Comparison of ENCODE assay signal across 23 cellular contexts in genomic region chr13:98649861-98650260, GRCh38.
"Had no signal": no experiment of that assay in that cellular context is flagged by ENCODE, and none has a peak within 500 bp of the region (broad histone marks: within the 10 kb centered on the region; RNA-seq: fewer than 3 reads in every experiment).

No MANE protein-coding gene starts in this region.

- H3K27ac Mint-ChIP-seq: activated B cell treated with CpG ODN at 0.5 μM for 24 hours; activated CD4-positive, alpha-beta T cell treated with anti-CD3 and anti-CD28 coated beads for 36 hours; activated naive CD8-positive, alpha-beta T cell treated with anti-CD3 and anti-CD28 coated beads for 36 hours; activated T-helper 2 cell treated with anti-CD3 and anti-CD28 coated beads, Interferon-gamma antibody, Interleukin-2, Interleukin-4, amounts not matched to agents 10 μg/mL and 5 μg/mL and 100 μg/mL, durations not matched to agents 14 hours and 24 hours and 36 hours; endodermal cell; immature natural killer cell; natural killer cell; stimulated activated naive CD8-positive, alpha-beta T cell treated with anti-CD3 and anti-CD28 coated beads, Interleukin-15, Interleukin-2, amounts not matched to agents 100 ng/mL and 50 ng/mL, for 24 hours had no signal

- H3K36me3 ChIP-seq: lower lobe of right lung, ovary, prostate gland, tibial nerve, uterus had no signal

- H3K36me3 Mint-ChIP-seq: activated naive CD8-positive, alpha-beta T cell treated with anti-CD3 and anti-CD28 coated beads for 36 hours; immature natural killer cell; natural killer cell had no signal

- H3K4me3 ChIP-seq: lower lobe of right lung, ovary, prostate gland, tibial nerve, uterus had no signal

- H3K27me3 Mint-ChIP-seq: activated naive CD8-positive, alpha-beta T cell treated with anti-CD3 and anti-CD28 coated beads for 36 hours had no signal

- DNase-seq: activated B cell treated with CpG ODN at 0.5 μM for 24 hours; activated CD4-positive, alpha-beta T cell treated with anti-CD3 and anti-CD28 coated beads for 36 hours; activated CD4-positive, alpha-beta T cell treated with anti-CD3 and anti-CD28 coated beads, Interleukin-2, amount 50 U/mL, for 48 hours; activated CD8-positive, alpha-beta memory T cell treated with anti-CD3 and anti-CD28 coated beads, Interleukin-2, amount 50 U/mL, for 48 hours; activated naive CD4-positive, alpha-beta T cell treated with Interleukin-2 at 50 U/mL for 16 hours; activated naive CD8-positive, alpha-beta T cell treated with anti-CD3 and anti-CD28 coated beads for 36 hours; activated T-cell treated with anti-CD3 and anti-CD28 coated beads, Interleukin-2, amount 50 U/mL, for 4 hours; endodermal cell; immature natural killer cell; natural killer cell; ovary; stimulated activated CD4-positive, alpha-beta T cell treated with anti-CD3 and anti-CD28 coated beads, Interleukin-4, amount 100 ng/mL, for 4 hours; T-helper 9 cell; uterus had no signal

- H3K27ac ChIP-seq: foreskin keratinocyte, lower lobe of right lung, ovary, uterus had no signal

- ATAC-seq: activated CD4-positive, alpha-beta T cell treated with anti-CD3 and anti-CD28 coated beads for 36 hours; activated T-cell treated with anti-CD3 and anti-CD28 coated beads, Interleukin-2, amount 50 U/mL, for 4 hours; left lobe of liver; natural killer cell had no signal

- H3K4me1 ChIP-seq: foreskin keratinocyte, prostate gland, uterus had no signal

- H3K9me3 Mint-ChIP-seq: activated B cell treated with CpG ODN at 0.5 μM for 24 hours; activated naive CD8-positive, alpha-beta T cell treated with anti-CD3 and anti-CD28 coated beads for 36 hours; activated T-cell treated with anti-CD3 and anti-CD28 coated beads, Interleukin-2, amount 50 U/mL, for 4 hours; activated T-helper 2 cell treated with anti-CD3 and anti-CD28 coated beads, Interferon-gamma antibody, Interleukin-2, Interleukin-4, amounts not matched to agents 10 μg/mL and 5 μg/mL and 100 μg/mL, durations not matched to agents 14 hours and 24 hours and 36 hours; central memory CD8-positive, alpha-beta T cell; endodermal cell; immature natural killer cell; natural killer cell; stimulated activated naive CD8-positive, alpha-beta T cell treated with anti-CD3 and anti-CD28 coated beads, Interleukin-15, Interleukin-2, amounts not matched to agents 100 ng/mL and 50 ng/mL, for 24 hours had no signal

- H3K27me3 ChIP-seq: foreskin keratinocyte, ovary, tibial nerve, uterus had no signal

- H3K4me3 Mint-ChIP-seq: activated B cell treated with CpG ODN at 0.5 μM for 24 hours; activated CD4-positive, alpha-beta T cell treated with anti-CD3 and anti-CD28 coated beads for 36 hours; activated naive CD8-positive, alpha-beta T cell treated with anti-CD3 and anti-CD28 coated beads for 36 hours; activated T-cell treated with anti-CD3 and anti-CD28 coated beads, Interleukin-2, amount 50 U/mL, for 4 hours; central memory CD8-positive, alpha-beta T cell; endodermal cell; immature natural killer cell; natural killer cell; stimulated activated naive CD8-positive, alpha-beta T cell treated with anti-CD3 and anti-CD28 coated beads, Interleukin-15, Interleukin-2, amounts not matched to agents 100 ng/mL and 50 ng/mL, for 24 hours had no signal

- H3K9me3 ChIP-seq: lower lobe of right lung, ovary, prostate gland, tibial nerve, uterus had no signal

- FAIRE-seq: astrocyte had no signal
